In genomic region chr3:93931597-93932229, GRCh38 we compare ENCODE assay signal across 16 cellular contexts. TPM values are rescaled to one million over a fixed set of nuclear protein-coding genes. Genes with fewer than 3 reads are reported as not detected.
DNase-seq lines count a peak whose midpoint lies in the region; ATAC-seq and TF ChIP-seq lines count a peak whose summit lies in the region.
"Had no signal": no experiment of that assay in that cellular context is flagged by ENCODE, and none has a peak within 500 bp of the region (broad histone marks: within the 10 kb centered on the region; RNA-seq: fewer than 3 reads in every experiment).

No MANE protein-coding gene starts in this region.

- peaks cover 0 to 3% (median 0%) of the 10 kb centered on the region in 9 donors for H3K36me3 ChIP-seq in heart left ventricle
- peaks cover 0 to 3% of the 10 kb centered on the region in 2 donors for H3K36me3 ChIP-seq in left lung

- intact Hi-C loops in heart left ventricle (cut with DNase I) (no loop called here), Right ventricle myocardium superior (cut with DNase I) (no loop called here), right cardiac atrium (cut with DNase I) (no loop called here), cardiac septum (cut with DNase I) (loop anchor here (2.0 kb wide), 1 partner anchor 41 kb away; the partner anchor contains the start of gene PROS1), left lung (cut with DNase I) (no loop called here)

- H3K4me3 ChIP-seq in heart left ventricle: no peak overlapping the region
- no peak overlapping the region for H3K4me3 ChIP-seq in right cardiac atrium (ENCODE audit: low read length)
- H3K4me3 ChIP-seq in left lung: no peak overlapping the region
- H3K4me3 ChIP-seq: A549 had no signal

- H3K27ac ChIP-seq in heart left ventricle (peak overlapping the region in 4 of 12 donors; percentile 20 to 32 (median 28)), right cardiac atrium (ENCODE audit: low read length) (no peak overlapping the region), left lung (no peak overlapping the region)
- H3K27ac ChIP-seq: 22Rv1, A549, C4-2B had no signal

- peaks cover 0 to 2% (median 0%) of the 10 kb centered on the region in 12 donors for H3K9me3 ChIP-seq in heart left ventricle
- no peaks in the 10 kb centered on the region for H3K9me3 ChIP-seq in right cardiac atrium (ENCODE audit: control insufficient read depth, low read length)
- H3K9me3 ChIP-seq in left lung: no peaks in the 10 kb centered on the region
- H3K9me3 ChIP-seq: A549, Caco-2 had no signal

- H3K4me1 ChIP-seq in heart left ventricle (peaks cover 0 to 25% (median 3%) of the 10 kb centered on the region in 12 donors), right cardiac atrium (ENCODE audit: control insufficient read depth, insufficient read depth, low read length) (no peaks in the 10 kb centered on the region), left lung (no peaks in the 10 kb centered on the region)
- H3K4me1 ChIP-seq: A549, Caco-2 had no signal

- H3K27me3 ChIP-seq in heart left ventricle (no peaks in the 10 kb centered on the region), right cardiac atrium (ENCODE audit: control insufficient read depth, insufficient read depth) (no peaks in the 10 kb centered on the region), left lung (no peaks in the 10 kb centered on the region)

- TF ChIP-seq CTCF in heart left ventricle (IDR thresholded peaks at IDR 0.05): no peak
- TF ChIP-seq CTCF in left lung (IDR thresholded peaks at IDR 0.05): no peak

- WGBS in heart left ventricle, 4 donors: 68 to 91% (median 86%) methylated on average over 5 of the region's 5 CpGs
- WGBS in right cardiac atrium: 72% methylated on average over 5 of the region's 5 CpGs

- DNase-seq in heart left ventricle (no peak), Right ventricle myocardium superior (no peak), right cardiac atrium (no peak), cardiac septum (ENCODE audit: low spot score) (no peak), left lung (no peak), DMS153 (lab: John Stamatoyannopoulos, UW) (no peak), NK-92 (lab: John Stamatoyannopoulos, UW; ENCODE audit: unreplicated experiment) (no peak)
- DNase-seq: AML-193; Caco-2; CD4-positive, alpha-beta T cell; DMS79; GDM1; H9 had no signal

- TF ChIP-seq POLR2A in heart left ventricle (IDR thresholded peaks at IDR 0.05): no peak

- ATAC-seq in heart left ventricle (peak; percentile 75 to 83 (median 80)), Right ventricle myocardium superior (ENCODE audit: poor library complexity) (no peak), right cardiac atrium (peak; percentile 60 to 65), left lung (peak; percentile 25)
- ATAC-seq: A549 had no signal

RNA-seq across cellular contexts. Expression of gene PROS1, which starts 42.0 kb away (rescaled TPM):
- total RNA-seq in heart left ventricle (100 to 1,000 TPM in 3 of 9 donors, 10 to 100 TPM in 6; 45.9 to 203 (median 69.3) TPM), Right ventricle myocardium superior (19.8 TPM), right cardiac atrium (10 to 100 TPM; 56.9 to 89.7 (median 77.0) TPM), cardiac septum (275 TPM), left lung (100 to 1,000 TPM in 1 of 2 donors, 10 to 100 TPM in 1; 51.1 to 119 TPM)
- polyA plus RNA-seq in heart left ventricle (10 to 100 TPM; 20.4 to 44.4 TPM), right cardiac atrium (48.3 TPM)
- total RNA-seq: CD4-positive, alpha-beta T cell had no signal

RNA-seq across cellular contexts. Expression of gene ARL13B, which starts 48.2 kb away (rescaled TPM):
- total RNA-seq in heart left ventricle (1 to 10 TPM; 3.1 to 9.0 (median 5.4) TPM), Right ventricle myocardium superior (3.0 TPM), right cardiac atrium (10 to 100 TPM in 1 of 4 donors, 1 to 10 TPM in 3; 5.9 to 10.1 (median 7.6) TPM), cardiac septum (9.2 TPM), left lung (10 to 100 TPM; 21.5 to 25.2 TPM)
- polyA plus RNA-seq in heart left ventricle (1 to 10 TPM; 1.7 to 3.7 TPM), right cardiac atrium (3.4 TPM)
